ENCODE assay signal across 28 cellular contexts in genomic region chr1:226047495-226047894, GRCh38. TPM values are rescaled to one million over a fixed set of nuclear protein-coding genes. Genes with fewer than 3 reads are reported as not detected.
DNase-seq lines count a peak whose midpoint lies in the region; ATAC-seq and TF ChIP-seq lines count a peak whose summit lies in the region.
"Had no signal": no experiment of that assay in that cellular context is flagged by ENCODE, and none has a peak within 500 bp of the region (broad histone marks: within the 10 kb centered on the region; RNA-seq: fewer than 3 reads in every experiment).

No MANE protein-coding gene starts in this region.

- H2AFZ ChIP-seq in PC-3 (ENCODE audit: low read length), result no peak overlapping the region
- H2AFZ ChIP-seq in MM.1S (ENCODE audit: low read length), result no peak overlapping the region
- H2AFZ ChIP-seq in hepatocyte, result no peak overlapping the region

- CTCF ChIA-PET in PC-3 (lab: Charles Lee), result no interaction called here

- H3K9me2 ChIP-seq in PC-3 (replicated peaks; ENCODE audit: low read length) (no peaks in the 10 kb centered on the region), MM.1S (replicated peaks; ENCODE audit: insufficient read depth, low read length) (no peaks in the 10 kb centered on the region), hepatocyte (replicated peaks; ENCODE audit: insufficient read depth) (no peaks in the 10 kb centered on the region)

- DNase-seq in AG08396 (ENCODE audit: low spot score) (peak; percentile 36), PC-3 (peak; percentile 11), MM.1S (no peak), hepatocyte (ENCODE audit: low spot score) (no peak), GF-D8 (lab: John Stamatoyannopoulos, UW) (no peak)
- DNase-seq: activated CD4-positive, alpha-beta memory T cell treated with anti-CD3 and anti-CD28 coated beads, Interleukin-2, amount 10 ng/mL, durations not matched to agents 7 days and 5 days; activated CD4-positive, CD25-positive, alpha-beta regulatory T cell treated with anti-CD3 and anti-CD28 coated beads, Interleukin-2, amount 50 U/mL, for 72 hours; endodermal cell; head of caudate nucleus; KG1; left colon; mesenchymal stem cell; NCI-H1436 treated with DMSO at 0.1 percent for 48 hours; NCI-H2171; NCI-H526; SHP77 treated with DMSO at 0.1 percent for 48 hours; stimulated activated CD4-positive, alpha-beta T cell treated with anti-CD3 and anti-CD28 coated beads, Interleukin-4, amount 100 ng/mL, for 1 hour had no signal

- no peak overlapping the region for H3K4me3 Mint-ChIP-seq in dendritic cell treated with granulocyte-macrophage colony-stimulating factor and Interleukin-4, amounts not matched to agents 40 ng/mL and 50 ng/mL, for 4 days
- H3K4me3 Mint-ChIP-seq: activated CD4-positive, alpha-beta memory T cell treated with anti-CD3 and anti-CD28 coated beads, Interleukin-2, amount 10 ng/mL, durations not matched to agents 7 days and 5 days; brain; CD14-positive monocyte; endodermal cell; stimulated activated memory B cell treated with anti-CD40 and anti-IgM and Interleukin-4, amounts not matched to agents 10 μg/mL and 1 μg/mL and 100 μg/mL, for 72 hours had no signal

- intact Hi-C loops in PC-3 (cut with micrococcal nuclease), result no loop called here
- intact Hi-C loops in dendritic cell treated with granulocyte-macrophage colony-stimulating factor and Interleukin-4, amounts not matched to agents 40 ng/mL and 50 ng/mL, for 4 days (cut with micrococcal nuclease), result loop anchor here (2.0 kb wide), 1 partner anchor 13 kb away; no protein-coding TSS in a partner anchor

- H3K4me1 Mint-ChIP-seq in dendritic cell treated with granulocyte-macrophage colony-stimulating factor and Interleukin-4, amounts not matched to agents 40 ng/mL and 50 ng/mL, for 4 days (ENCODE audit: low read depth), result peaks cover 45% of the 10 kb centered on the region
- H3K4me1 Mint-ChIP-seq: activated CD4-positive, alpha-beta memory T cell treated with anti-CD3 and anti-CD28 coated beads, Interleukin-2, amount 10 ng/mL, durations not matched to agents 7 days and 5 days; endodermal cell had no signal

- no peak overlapping the region for H3K4me2 ChIP-seq in PC-3 (ENCODE audit: low read length)
- no peak overlapping the region for H3K4me2 ChIP-seq in MM.1S (ENCODE audit: low read depth, low read length)
- no peak overlapping the region for H3K4me2 ChIP-seq in hepatocyte

- H3K4me3 ChIP-seq in PC-3 (ENCODE audit: low read length), result no peak overlapping the region
- H3K4me3 ChIP-seq in neutrophil (ENCODE audit: low read depth in 1 of 2, low read length in 1 of 2), result no peak overlapping the region
- H3K4me3 ChIP-seq in MM.1S (ENCODE audit: low read length), result no peak overlapping the region
- H3K4me3 ChIP-seq in hepatocyte, result no peak overlapping the region
- H3K4me3 ChIP-seq: esophagus muscularis mucosa, suprapubic skin had no signal

- no peak overlapping the region for H3K27ac ChIP-seq in PC-3 (ENCODE audit: low read length)
- peak overlapping the region; percentile 70 for H3K27ac ChIP-seq in neutrophil
- no peak overlapping the region for H3K27ac ChIP-seq in MM.1S (ENCODE audit: low read length)
- no peak overlapping the region for H3K27ac ChIP-seq in hepatocyte
- H3K27ac ChIP-seq: esophagus muscularis mucosa, suprapubic skin had no signal

- H3K9ac ChIP-seq in PC-3 (ENCODE audit: low read length) (no peak overlapping the region), MM.1S (ENCODE audit: low read length) (no peak overlapping the region)

- H3K27ac Mint-ChIP-seq in dendritic cell treated with granulocyte-macrophage colony-stimulating factor and Interleukin-4, amounts not matched to agents 40 ng/mL and 50 ng/mL, for 4 days, result peak overlapping the region; percentile 26
- H3K27ac Mint-ChIP-seq: activated CD4-positive, alpha-beta memory T cell treated with anti-CD3 and anti-CD28 coated beads, Interleukin-2, amount 10 ng/mL, durations not matched to agents 7 days and 5 days; activated naive CD4-positive, alpha-beta T cell treated with anti-CD3 and anti-CD28 coated beads, Interleukin-2, amount 50 U/mL, for 72 hours; activated T-helper 2 cell treated with anti-CD3 and anti-CD28 coated beads, Interferon-gamma antibody, Interleukin-2, Interleukin-4, amounts not matched to agents 10 μg/mL and 5 μg/mL and 100 μg/mL, durations not matched to agents 14 hours and 24 hours and 36 hours; brain; endodermal cell; stimulated activated memory B cell treated with anti-CD40 and anti-IgM and Interleukin-4, amounts not matched to agents 10 μg/mL and 1 μg/mL and 100 μg/mL, for 72 hours had no signal

- H3K27me3 ChIP-seq in PC-3 (ENCODE audit: low read length) (no peaks in the 10 kb centered on the region), neutrophil (no peaks in the 10 kb centered on the region), MM.1S (replicated peaks; ENCODE audit: insufficient read depth, low read length) (no peaks in the 10 kb centered on the region), hepatocyte (no peaks in the 10 kb centered on the region)
- H3K27me3 ChIP-seq: esophagus muscularis mucosa, suprapubic skin had no signal

- ATAC-seq in PC-3, result no peak
- ATAC-seq in HG03139 (IDR thresholded peaks at IDR 0.05; ENCODE audit: unreplicated experiment), result no peak
- ATAC-seq: activated naive CD4-positive, alpha-beta T cell treated with anti-CD3 and anti-CD28 coated beads, Interleukin-2, amount 50 U/mL, for 72 hours; left colon; Panc1; stimulated activated memory B cell treated with anti-CD40 and anti-IgM and Interleukin-4, amounts not matched to agents 10 μg/mL and 1 μg/mL and 100 μg/mL, for 72 hours had no signal

- TF ChIP-seq CTCF in PC-3 (conservative IDR thresholded peaks at IDR 0.05; ENCODE audit: low read depth, low read length), result no peak
- TF ChIP-seq CTCF in neutrophil (IDR thresholded peaks at IDR 0.05), result no peak
- no peak for TF ChIP-seq CTCF in MM.1S (IDR thresholded peaks at IDR 0.05; ENCODE audit: low read length)
- TF ChIP-seq CTCF in hepatocyte (IDR thresholded peaks at IDR 0.05; ENCODE audit: poor library complexity), result no peak

- whole genome bisulfite sequencing in hepatocyte (ENCODE audit: low lambda C conversion rate, missing lambda C conversion rate), result 93% methylated on average over 1 of the region's 1 CpG

- H3K27me3 Mint-ChIP-seq in dendritic cell treated with granulocyte-macrophage colony-stimulating factor and Interleukin-4, amounts not matched to agents 40 ng/mL and 50 ng/mL, for 4 days, result no peaks in the 10 kb centered on the region
- H3K27me3 Mint-ChIP-seq: activated CD4-positive, alpha-beta memory T cell treated with anti-CD3 and anti-CD28 coated beads, Interleukin-2, amount 10 ng/mL, durations not matched to agents 7 days and 5 days; brain; stimulated activated memory B cell treated with anti-CD40 and anti-IgM and Interleukin-4, amounts not matched to agents 10 μg/mL and 1 μg/mL and 100 μg/mL, for 72 hours had no signal

- H3F3A ChIP-seq in PC-3 (ENCODE audit: low read length, unreplicated experiment) (no peaks in the 10 kb centered on the region), MM.1S (ENCODE audit: insufficient read depth, low read length) (no peaks in the 10 kb centered on the region)

- peaks cover 14% of the 10 kb centered on the region for H3K4me1 ChIP-seq in PC-3 (ENCODE audit: insufficient read depth, low read length)
- H3K4me1 ChIP-seq in neutrophil (ENCODE audit: control insufficient read depth in 1 of 2, insufficient read depth in 1 of 2, low read depth in 1 of 2, low read length in 1 of 2), result peaks cover 65 to 87% of the 10 kb centered on the region in 2 experiments
- H3K4me1 ChIP-seq in MM.1S (ENCODE audit: low read length), result no peaks in the 10 kb centered on the region
- no peaks in the 10 kb centered on the region for H3K4me1 ChIP-seq in hepatocyte (ENCODE audit: insufficient read depth)

- H4K20me1 ChIP-seq in PC-3 (ENCODE audit: low read length) (no peaks in the 10 kb centered on the region), MM.1S (ENCODE audit: insufficient read depth, low read length) (no peaks in the 10 kb centered on the region), hepatocyte (ENCODE audit: insufficient read depth, poor library complexity, severe bottlenecking) (no peaks in the 10 kb centered on the region)

- no peaks in the 10 kb centered on the region for H3K79me2 ChIP-seq in PC-3 (ENCODE audit: low read length)
- no peaks in the 10 kb centered on the region for H3K79me2 ChIP-seq in MM.1S (ENCODE audit: low read length)
- no peaks in the 10 kb centered on the region for H3K79me2 ChIP-seq in hepatocyte

- peaks cover 6% of the 10 kb centered on the region for H3K9me3 Mint-ChIP-seq in dendritic cell treated with granulocyte-macrophage colony-stimulating factor and Interleukin-4, amounts not matched to agents 40 ng/mL and 50 ng/mL, for 4 days
- H3K9me3 Mint-ChIP-seq: activated CD4-positive, alpha-beta memory T cell treated with anti-CD3 and anti-CD28 coated beads, Interleukin-2, amount 10 ng/mL, durations not matched to agents 7 days and 5 days; activated naive CD4-positive, alpha-beta T cell treated with anti-CD3 and anti-CD28 coated beads, Interleukin-2, amount 50 U/mL, for 72 hours; activated T-helper 2 cell treated with anti-CD3 and anti-CD28 coated beads, Interferon-gamma antibody, Interleukin-2, Interleukin-4, amounts not matched to agents 10 μg/mL and 5 μg/mL and 100 μg/mL, durations not matched to agents 14 hours and 24 hours and 36 hours; brain; stimulated activated memory B cell treated with anti-CD40 and anti-IgM and Interleukin-4, amounts not matched to agents 10 μg/mL and 1 μg/mL and 100 μg/mL, for 72 hours had no signal

- H3K36me3 Mint-ChIP-seq in dendritic cell treated with granulocyte-macrophage colony-stimulating factor and Interleukin-4, amounts not matched to agents 40 ng/mL and 50 ng/mL, for 4 days (ENCODE audit: low read depth), result no peaks in the 10 kb centered on the region
- H3K36me3 Mint-ChIP-seq: stimulated activated memory B cell treated with anti-CD40 and anti-IgM and Interleukin-4, amounts not matched to agents 10 μg/mL and 1 μg/mL and 100 μg/mL, for 72 hours had no signal

- H3K36me3 ChIP-seq in PC-3 (ENCODE audit: low read depth, low read length) (no peaks in the 10 kb centered on the region), neutrophil (no peaks in the 10 kb centered on the region), MM.1S (replicated peaks; ENCODE audit: insufficient read depth, low read length) (no peaks in the 10 kb centered on the region), hepatocyte (replicated peaks; ENCODE audit: insufficient read depth, low read depth) (no peaks in the 10 kb centered on the region)
- H3K36me3 ChIP-seq: esophagus muscularis mucosa had no signal

- BruUV-seq in PC-3 (replicated peaks; lab: Mats Ljungman, UMichigan), result no TSS peak

- POLR2A ChIA-PET in PC-3 (lab: Charles Lee; ENCODE audit: unreplicated experiment), result no interaction called here

- no peaks in the 10 kb centered on the region for H3K9me3 ChIP-seq in PC-3 (ENCODE audit: low read length)
- H3K9me3 ChIP-seq in neutrophil, result no peaks in the 10 kb centered on the region
- no peaks in the 10 kb centered on the region for H3K9me3 ChIP-seq in MM.1S (replicated peaks; ENCODE audit: insufficient read depth, low read length)
- H3K9me3 ChIP-seq in hepatocyte (ENCODE audit: low read depth), result no peaks in the 10 kb centered on the region
- H3K9me3 ChIP-seq: esophagus muscularis mucosa, suprapubic skin had no signal

RNA-seq across cellular contexts. Expression of gene H3-3A, which starts 15.0 kb away (rescaled TPM):
- total RNA-seq in PC-3 (2014; rRNA removed) (196 and 273 TPM in 2 replicates), hepatocyte (617 and 722 TPM in 2 replicates)
- 528 and 543 TPM in 2 replicates for polyA plus RNA-seq in hepatocyte

RNA-seq across cellular contexts. Expression of gene SDE2, which starts 48.4 kb away (rescaled TPM):
- total RNA-seq in PC-3 (2014; rRNA removed) (26.1 and 30.2 TPM in 2 replicates), hepatocyte (24.2 and 27.3 TPM in 2 replicates)
- polyA plus RNA-seq in hepatocyte, result 14.0 and 14.6 TPM in 2 replicates

Comparison
In these comparisons a context has a peak if more than half of its experiments do, and no peak if none do; other contexts are left out.
1. DNase-seq: peak in AG08396 (single experiment) and PC-3 (single experiment); none in MM.1S (single experiment), hepatocyte (single experiment) and GF-D8 (single experiment).